ENCODE assay signal across 25 cellular contexts in the genomic region with DNA sequence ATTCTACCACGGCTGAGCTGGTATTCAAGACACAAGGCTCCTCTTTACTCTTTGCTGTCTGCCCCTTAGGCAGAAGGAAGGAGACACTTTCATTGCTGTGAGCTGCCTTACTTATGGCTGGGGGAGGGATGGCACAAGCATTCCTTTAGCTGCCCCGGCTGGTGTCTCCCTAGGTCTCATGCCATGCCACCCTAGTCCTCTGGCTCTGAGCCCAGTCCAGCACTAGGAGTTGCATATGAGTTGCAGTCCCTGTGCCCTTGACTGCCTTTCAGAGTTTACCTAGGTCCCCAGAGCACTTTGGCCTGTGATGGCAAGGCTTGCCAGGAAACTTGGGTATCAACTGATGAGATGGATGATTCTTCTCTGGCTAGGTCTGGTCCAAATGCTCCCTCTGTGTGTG.
"Had no signal": no experiment of that assay in that cellular context is flagged by ENCODE, and none has a peak within 500 bp of the region (broad histone marks: within the 10 kb centered on the region; RNA-seq: fewer than 3 reads in every experiment).

No MANE protein-coding gene starts in this region.

- H3K27me3 ChIP-seq: ascending aorta, cardiac muscle cell, gastroesophageal sphincter, right lobe of liver, tibial artery had no signal

- H3K36me3 Mint-ChIP-seq: activated naive CD8-positive, alpha-beta T cell; memory B cell; naive thymus-derived CD8-positive, alpha-beta T cell; T-cell had no signal

- H3K9me3 ChIP-seq: ascending aorta, gastroesophageal sphincter, right lobe of liver, tibial artery had no signal

- H3K4me3 Mint-ChIP-seq: activated CD4-positive, alpha-beta T cell treated with anti-CD3 and anti-CD28 coated beads for 36 hours; activated naive CD8-positive, alpha-beta T cell; activated T-cell treated with anti-CD3 and anti-CD28 coated beads, Interleukin-2, amount 50 U/mL, for 72 hours; brain; effector memory CD8-positive, alpha-beta T cell; memory B cell; naive thymus-derived CD8-positive, alpha-beta T cell; neural crest cell; stimulated activated naive CD8-positive, alpha-beta T cell treated with anti-CD3 and anti-CD28 coated beads, Interleukin-15, Interleukin-2, amounts not matched to agents 100 ng/mL and 50 ng/mL, for 24 hours; T-cell had no signal

- H3K27ac Mint-ChIP-seq: activated CD4-positive, alpha-beta T cell treated with anti-CD3 and anti-CD28 coated beads for 36 hours; activated naive CD8-positive, alpha-beta T cell; activated T-cell treated with anti-CD3 and anti-CD28 coated beads, Interleukin-2, amount 50 U/mL, for 72 hours; brain; effector memory CD8-positive, alpha-beta T cell; memory B cell; naive thymus-derived CD8-positive, alpha-beta T cell; stimulated activated naive CD8-positive, alpha-beta T cell treated with anti-CD3 and anti-CD28 coated beads, Interleukin-15, Interleukin-2, amounts not matched to agents 100 ng/mL and 50 ng/mL, for 24 hours; T-cell had no signal

- ATAC-seq: activated CD4-positive, alpha-beta T cell treated with anti-CD3 and anti-CD28 coated beads for 36 hours; activated T-cell treated with anti-CD3 and anti-CD28 coated beads, Interleukin-2, amount 50 U/mL, for 72 hours; effector memory CD8-positive, alpha-beta T cell; gastroesophageal sphincter; naive thymus-derived CD8-positive, alpha-beta T cell; T-cell had no signal

- H3K4me1 Mint-ChIP-seq: activated CD4-positive, alpha-beta T cell treated with anti-CD3 and anti-CD28 coated beads for 36 hours; brain; memory B cell; naive thymus-derived CD8-positive, alpha-beta T cell; T-cell had no signal

- DNase-seq: activated CD4-positive, alpha-beta T cell treated with anti-CD3 and anti-CD28 coated beads for 36 hours; activated CD4-positive, CD25-positive, alpha-beta regulatory T cell; activated naive CD4-positive, alpha-beta T cell; activated T-cell treated with anti-CD3 and anti-CD28 coated beads for 4 hours; activated T-cell treated with anti-CD3 and anti-CD28 coated beads, Interleukin-2, amount 50 U/mL, for 72 hours; cortex of kidney; effector memory CD8-positive, alpha-beta T cell; erythroblast; kidney glomerular epithelial cell; naive thymus-derived CD8-positive, alpha-beta T cell; nucleus accumbens; stimulated activated CD4-positive, alpha-beta T cell treated with anti-CD3 and anti-CD28 coated beads, Interleukin-12 subunit alpha, Interleukin-12 subunit beta, amount 100 ng/mL, for 4 hours; stimulated activated CD4-positive, alpha-beta T cell treated with anti-CD3 and anti-CD28 coated beads, Interleukin-4, amount 100 ng/mL, for 1 hour; substantia nigra; T-cell; tibial artery had no signal

- H3K36me3 ChIP-seq: ascending aorta, cardiac muscle cell, gastroesophageal sphincter, right lobe of liver, tibial artery had no signal

- H3K27me3 Mint-ChIP-seq: activated naive CD8-positive, alpha-beta T cell; effector memory CD8-positive, alpha-beta T cell; memory B cell; stimulated activated naive CD8-positive, alpha-beta T cell treated with anti-CD3 and anti-CD28 coated beads, Interleukin-15, Interleukin-2, amounts not matched to agents 100 ng/mL and 50 ng/mL, for 24 hours; T-cell had no signal

- H3K27ac ChIP-seq: ascending aorta, cardiac muscle cell, gastroesophageal sphincter, right lobe of liver, tibial artery had no signal

- H3K4me1 ChIP-seq: right lobe of liver had no signal

- H3K4me3 ChIP-seq: ascending aorta, cardiac muscle cell, gastroesophageal sphincter, right lobe of liver, tibial artery had no signal
